9 cellular contexts compared by ENCODE assay signal in genomic region chr18:55376387-55376786, GRCh38.
DNase-seq lines count a peak whose midpoint lies in the region; ATAC-seq and TF ChIP-seq lines count a peak whose summit lies in the region.
"Had no signal": no experiment of that assay in that cellular context is flagged by ENCODE, and none has a peak within 500 bp of the region (broad histone marks: within the 10 kb centered on the region; RNA-seq: fewer than 3 reads in every experiment).

No MANE protein-coding gene starts in this region.

- no peaks in the 10 kb centered on the region for H3K27me3 Mint-ChIP-seq in natural killer cell treated with Interleukin-12 subunit alpha and Interleukin-12 subunit beta and Interleukin-15 and Interleukin-18, amount 100 ng/mL, for 72 hours
- H3K27me3 Mint-ChIP-seq in natural killer cell (ENCODE audit: low read depth in 2 of 2) (no peaks in the 10 kb centered on the region), neural progenitor cell (ENCODE audit: insufficient read depth, low read depth) (peaks cover 2% of the 10 kb centered on the region)

- no peak overlapping the region for H3K27ac ChIP-seq in uterus
- H3K27ac ChIP-seq in neural progenitor cell = no peak overlapping the region

- DNase-seq in natural killer cell treated with Interleukin-12 subunit alpha and Interleukin-12 subunit beta and Interleukin-15 and Interleukin-18, amount 100 ng/mL, for 72 hours (ENCODE audit: low spot score) = no peak
- DNase-seq in natural killer cell = no peak
- no peak for DNase-seq in NCI-H2081 (lab: John Stamatoyannopoulos, UW)
- no peak for DNase-seq in uterus
- no peak for DNase-seq in anterior cingulate cortex (lab: John Stamatoyannopoulos, UW)
- no peak for DNase-seq in neural progenitor cell (ENCODE audit: low spot score)
- DNase-seq: mesenchymal stem cell had no signal

- no peaks in the 10 kb centered on the region for H3K27me3 ChIP-seq in uterus
- H3K27me3 ChIP-seq in neural progenitor cell = no peaks in the 10 kb centered on the region

- peaks cover 99% of the 10 kb centered on the region for H3K79me2 ChIP-seq in neural progenitor cell (ENCODE audit: low read depth)

- no peak overlapping the region for H2AFZ ChIP-seq in neural progenitor cell (replicated peaks)

- H3K36me3 ChIP-seq in uterus (no peaks in the 10 kb centered on the region), neural progenitor cell (no peaks in the 10 kb centered on the region)

- H3K4me1 ChIP-seq in uterus = no peaks in the 10 kb centered on the region
- H3K4me1 ChIP-seq in neural progenitor cell = no peaks in the 10 kb centered on the region

- no peak for TF ChIP-seq CTCF in natural killer cell (IDR thresholded peaks at IDR 0.05)
- no peak for TF ChIP-seq CTCF in uterus (IDR thresholded peaks at IDR 0.05)
- no peak for TF ChIP-seq CTCF in neural progenitor cell (IDR thresholded peaks at IDR 0.05)

- H4K20me1 ChIP-seq in neural progenitor cell (ENCODE audit: low read depth) = peaks cover 8% of the 10 kb centered on the region

- no peaks in the 10 kb centered on the region for H3K9me3 ChIP-seq in uterus
- no peaks in the 10 kb centered on the region for H3K9me3 ChIP-seq in neural progenitor cell (ENCODE audit: low read depth)

- H3K4me3 Mint-ChIP-seq in natural killer cell treated with Interleukin-12 subunit alpha and Interleukin-12 subunit beta and Interleukin-15 and Interleukin-18, amount 100 ng/mL, for 72 hours = no peak overlapping the region
- no peak overlapping the region for H3K4me3 Mint-ChIP-seq in natural killer cell
- no peak overlapping the region for H3K4me3 Mint-ChIP-seq in neural progenitor cell

- intact Hi-C loops in natural killer cell (cut with micrococcal nuclease) (no loop called here), uterus (cut with DNase I; ENCODE audit: low total_unique reads) (no loop called here)

- no peak for TF ChIP-seq POLR2A in uterus (IDR thresholded peaks at IDR 0.05)

- H3F3A ChIP-seq in neural progenitor cell (ENCODE audit: low read depth) = no peaks in the 10 kb centered on the region

- H3K36me3 Mint-ChIP-seq in natural killer cell treated with Interleukin-12 subunit alpha and Interleukin-12 subunit beta and Interleukin-15 and Interleukin-18, amount 100 ng/mL, for 72 hours = no peaks in the 10 kb centered on the region
- H3K36me3 Mint-ChIP-seq in natural killer cell (no peaks in the 10 kb centered on the region), neural progenitor cell (peaks cover 30% of the 10 kb centered on the region)

- ATAC-seq in natural killer cell treated with Interleukin-12 subunit alpha and Interleukin-12 subunit beta and Interleukin-15 and Interleukin-18, amount 100 ng/mL, for 72 hours = peak; percentile 56 to 60
- no peak for ATAC-seq in natural killer cell
- ATAC-seq in HG02610 (IDR thresholded peaks at IDR 0.05; ENCODE audit: unreplicated experiment) = peak; percentile 95
- peak; percentile 95 for ATAC-seq in HG03457 (IDR thresholded peaks at IDR 0.05; ENCODE audit: unreplicated experiment)

- H3K9me3 Mint-ChIP-seq in natural killer cell treated with Interleukin-12 subunit alpha and Interleukin-12 subunit beta and Interleukin-15 and Interleukin-18, amount 100 ng/mL, for 72 hours = no peaks in the 10 kb centered on the region
- H3K9me3 Mint-ChIP-seq in natural killer cell (no peaks in the 10 kb centered on the region), neural progenitor cell (peaks cover 26% of the 10 kb centered on the region)

- no peak overlapping the region for H3K9ac ChIP-seq in neural progenitor cell

- no peak overlapping the region for H3K4me2 ChIP-seq in neural progenitor cell

- H3K27ac Mint-ChIP-seq in natural killer cell treated with Interleukin-12 subunit alpha and Interleukin-12 subunit beta and Interleukin-15 and Interleukin-18, amount 100 ng/mL, for 72 hours = no peak overlapping the region
- H3K27ac Mint-ChIP-seq in natural killer cell (no peak overlapping the region), neural progenitor cell (no peak overlapping the region)

- H3K4me1 Mint-ChIP-seq in natural killer cell treated with Interleukin-12 subunit alpha and Interleukin-12 subunit beta and Interleukin-15 and Interleukin-18, amount 100 ng/mL, for 72 hours (ENCODE audit: low read depth in 2 of 2) = peaks cover 9 to 15% of the 10 kb centered on the region in 2 donors
- H3K4me1 Mint-ChIP-seq in natural killer cell (peaks cover 9 to 17% of the 10 kb centered on the region in 2 donors), neural progenitor cell (no peaks in the 10 kb centered on the region)

- no peak overlapping the region for H3K4me3 ChIP-seq in uterus
- H3K4me3 ChIP-seq in neural progenitor cell = no peak overlapping the region

Comparison
In these comparisons a context has a peak if more than half of its experiments do, and no peak if none do; other contexts are left out.
1. ATAC-seq: peak in natural killer cell treated with Interleukin-12 subunit alpha and Interleukin-12 subunit beta and Interleukin-15 and Interleukin-18, amount 100 ng/mL, for 72 hours (2 of 2), HG02610 (single experiment) and HG03457 (single experiment); none in natural killer cell (0 of 3).